In genomic region chr12:109861689-109862314, GRCh38 we compare ENCODE assay signal across 20 cellular contexts. TPM values are rescaled to one million over a fixed set of nuclear protein-coding genes. Genes with fewer than 3 reads are reported as not detected.
DNase-seq lines count a peak whose midpoint lies in the region; ATAC-seq and TF ChIP-seq lines count a peak whose summit lies in the region.
"Had no signal": no experiment of that assay in that cellular context is flagged by ENCODE, and none has a peak within 500 bp of the region (broad histone marks: within the 10 kb centered on the region; RNA-seq: fewer than 3 reads in every experiment).

No MANE protein-coding gene starts in this region.

- POLR2A ChIA-PET in activated CD4-positive, alpha-beta memory T cell treated with anti-CD3 and anti-CD28 coated beads for 36 hours (lab: Charles Lee), result no interaction called here
- POLR2A ChIA-PET in activated CD4-positive, alpha-beta memory T cell treated with anti-CD3 and anti-CD28 coated beads, Interleukin-2, amount 10 ng/mL, durations not matched to agents 7 days and 5 days (lab: Charles Lee), result no interaction called here

- peaks cover 22% of the 10 kb centered on the region for H3K79me1 ChIP-seq in mesenchymal stem cell (replicated peaks; ENCODE audit: low read length, poor library complexity, severe bottlenecking)

- no peak overlapping the region for H2BK5ac ChIP-seq in mesenchymal stem cell (ENCODE audit: low read depth, low read length, poor library complexity, severe bottlenecking)

- H3K4me3 Mint-ChIP-seq in activated CD4-positive, alpha-beta memory T cell treated with anti-CD3 and anti-CD28 coated beads for 36 hours, result no peak overlapping the region
- H3K4me3 Mint-ChIP-seq in activated CD4-positive, alpha-beta memory T cell treated with anti-CD3 and anti-CD28 coated beads, Interleukin-2, amount 10 ng/mL, durations not matched to agents 7 days and 5 days, result no peak overlapping the region
- H3K4me3 Mint-ChIP-seq: activated CD8-positive, alpha-beta T cell treated with anti-CD3 and anti-CD28 coated beads, Interleukin-2, amount 10 ng/mL, durations not matched to agents 7 days and 5 days; brain; H9; T-helper 17 cell had no signal

- H3K36me3 ChIP-seq in mesenchymal stem cell (ENCODE audit: control insufficient read depth in 1 of 2, insufficient read depth in 2 of 2, low read depth in 1 of 2, low read length in 2 of 2) (peaks cover 20 to 30% of the 10 kb centered on the region in 2 experiments), tibial nerve (peaks cover 0 to 27% (median 0%) of the 10 kb centered on the region in 3 donors)

- peak overlapping the region; percentile 55 for H4K8ac ChIP-seq in mesenchymal stem cell (ENCODE audit: low read length)

- H3K4me3 ChIP-seq in choroid plexus epithelial cell (ENCODE audit: low read depth, low read length) (no peak overlapping the region), mesenchymal stem cell (ENCODE audit: insufficient read depth in 1 of 2, low read depth in 1 of 2, low read length in 2 of 2) (no peak overlapping the region), tibial nerve (no peak overlapping the region)
- H3K4me3 ChIP-seq: right atrium auricular region, tibial artery had no signal

- WGBS in mesenchymal stem cell, result 80% methylated on average over 17 of the region's 17 CpGs
- 56 to 63% methylated on average over 17 of the region's 17 CpGs for WGBS in tibial nerve, 2 donors

- no peak overlapping the region for H3K27ac Mint-ChIP-seq in activated CD4-positive, alpha-beta memory T cell treated with anti-CD3 and anti-CD28 coated beads for 36 hours
- no peak overlapping the region for H3K27ac Mint-ChIP-seq in activated CD4-positive, alpha-beta memory T cell treated with anti-CD3 and anti-CD28 coated beads, Interleukin-2, amount 10 ng/mL, durations not matched to agents 7 days and 5 days
- H3K27ac Mint-ChIP-seq: activated CD8-positive, alpha-beta T cell treated with anti-CD3 and anti-CD28 coated beads, Interleukin-2, amount 10 ng/mL, durations not matched to agents 7 days and 5 days; brain; T-helper 17 cell had no signal

- H3K9ac ChIP-seq in mesenchymal stem cell (ENCODE audit: low read length), result no peak overlapping the region

- H2BK120ac ChIP-seq in mesenchymal stem cell (ENCODE audit: low read depth, low read length), result no peak overlapping the region

- no peak overlapping the region for H2AK5ac ChIP-seq in mesenchymal stem cell (ENCODE audit: low read length, severe bottlenecking)

- CTCF ChIA-PET in activated CD4-positive, alpha-beta memory T cell treated with anti-CD3 and anti-CD28 coated beads for 36 hours (lab: Charles Lee), result interaction anchor here (0.7 to 9.5 kb wide), 3 partner anchors 17 to 428 kb away, joined by 3 to 83 read pairs (median 3); no protein-coding TSS in a partner anchor
- CTCF ChIA-PET in activated CD4-positive, alpha-beta memory T cell treated with anti-CD3 and anti-CD28 coated beads, Interleukin-2, amount 10 ng/mL, durations not matched to agents 7 days and 5 days (lab: Charles Lee), result interaction anchor here (4.0 kb wide), 1 partner anchor 15 kb away, joined by 45 read pairs; no protein-coding TSS in a partner anchor

- H3K23ac ChIP-seq in mesenchymal stem cell (ENCODE audit: low read length in 2 of 2), result no peak overlapping the region

- H3K4me1 ChIP-seq in mesenchymal stem cell (ENCODE audit: control insufficient read depth, insufficient read depth, low read depth, low read length), result peaks cover 23% of the 10 kb centered on the region
- H3K4me1 ChIP-seq in tibial nerve, result peaks cover 0 to 56% (median 31%) of the 10 kb centered on the region in 4 donors
- H3K4me1 ChIP-seq: right atrium auricular region had no signal

- H3K18ac ChIP-seq in mesenchymal stem cell (ENCODE audit: low read depth in 1 of 2, low read length in 2 of 2), result no peak overlapping the region

- H3K4me1 Mint-ChIP-seq in activated CD4-positive, alpha-beta memory T cell treated with anti-CD3 and anti-CD28 coated beads for 36 hours (ENCODE audit: low read depth), result peaks cover 9% of the 10 kb centered on the region
- H3K4me1 Mint-ChIP-seq in activated CD4-positive, alpha-beta memory T cell treated with anti-CD3 and anti-CD28 coated beads, Interleukin-2, amount 10 ng/mL, durations not matched to agents 7 days and 5 days, result peaks cover 29% of the 10 kb centered on the region
- H3K4me1 Mint-ChIP-seq: T-helper 17 cell had no signal

- no peak for TF ChIP-seq EP300 in tibial nerve (IDR thresholded peaks at IDR 0.05)

- H2BK12ac ChIP-seq in mesenchymal stem cell (ENCODE audit: low read length in 2 of 2), result no peak overlapping the region

- H3K27me3 Mint-ChIP-seq in activated CD4-positive, alpha-beta memory T cell treated with anti-CD3 and anti-CD28 coated beads for 36 hours, result no peaks in the 10 kb centered on the region
- H3K27me3 Mint-ChIP-seq in activated CD4-positive, alpha-beta memory T cell treated with anti-CD3 and anti-CD28 coated beads, Interleukin-2, amount 10 ng/mL, durations not matched to agents 7 days and 5 days, result no peaks in the 10 kb centered on the region
- H3K27me3 Mint-ChIP-seq: brain, T-helper 17 cell had no signal

- peak; percentile 18 for DNase-seq in activated CD4-positive, alpha-beta memory T cell treated with anti-CD3 and anti-CD28 coated beads for 36 hours
- DNase-seq in activated CD4-positive, alpha-beta memory T cell treated with anti-CD3 and anti-CD28 coated beads, Interleukin-2, amount 10 ng/mL, durations not matched to agents 7 days and 5 days, result no peak
- DNase-seq in choroid plexus epithelial cell (ENCODE audit: low read depth), result peak; percentile 16
- DNase-seq in mesenchymal stem cell, result no peak
- no peak for DNase-seq in tibial nerve (ENCODE audit: low spot score in 2 of 2)
- DNase-seq in head of caudate nucleus, result no peak
- no peak for DNase-seq in left ventricle myocardium superior
- DNase-seq: 8988T; activated CD8-positive, alpha-beta T cell treated with anti-CD3 and anti-CD28 coated beads, Interleukin-2, amount 10 ng/mL, durations not matched to agents 7 days and 5 days; dermis blood vessel endothelial cell; H9; MM.1S; NCI-H82; T-helper 17 cell; tibial artery had no signal

- H2AFZ ChIP-seq in mesenchymal stem cell (ENCODE audit: low read depth, low read length), result no peak overlapping the region

- no peak overlapping the region for H3K4ac ChIP-seq in mesenchymal stem cell (ENCODE audit: low read depth in 1 of 2, low read length in 2 of 2)

- TF ChIP-seq CTCF in choroid plexus epithelial cell (conservative IDR thresholded peaks at IDR 0.05; ENCODE audit: low read depth, low read length) (no peak), tibial nerve (IDR thresholded peaks at IDR 0.05) (no peak)

- H3K27me3 ChIP-seq in mesenchymal stem cell (ENCODE audit: control insufficient read depth in 1 of 2, insufficient read depth in 1 of 2, low read length in 2 of 2) (no peaks in the 10 kb centered on the region), tibial nerve (no peaks in the 10 kb centered on the region)
- H3K27me3 ChIP-seq: right atrium auricular region, tibial artery had no signal

- no peak for ATAC-seq in left ventricle myocardium superior
- ATAC-seq in GM18870 (IDR thresholded peaks at IDR 0.05; ENCODE audit: unreplicated experiment), result no peak
- ATAC-seq: activated CD8-positive, alpha-beta T cell treated with anti-CD3 and anti-CD28 coated beads, Interleukin-2, amount 10 ng/mL, durations not matched to agents 7 days and 5 days; T-helper 17 cell had no signal

- H3K14ac ChIP-seq in mesenchymal stem cell (ENCODE audit: low read length in 2 of 2), result no peak overlapping the region

- H3K27ac ChIP-seq in mesenchymal stem cell (ENCODE audit: low read length, poor library complexity, severe bottlenecking), result no peak overlapping the region
- peak overlapping the region; percentile 58 to 89 (median 81) for H3K27ac ChIP-seq in tibial nerve
- H3K27ac ChIP-seq: right atrium auricular region, tibial artery had no signal

- H3K36me3 Mint-ChIP-seq in activated CD4-positive, alpha-beta memory T cell treated with anti-CD3 and anti-CD28 coated beads for 36 hours, result no peaks in the 10 kb centered on the region
- peaks cover 4% of the 10 kb centered on the region for H3K36me3 Mint-ChIP-seq in activated CD4-positive, alpha-beta memory T cell treated with anti-CD3 and anti-CD28 coated beads, Interleukin-2, amount 10 ng/mL, durations not matched to agents 7 days and 5 days (ENCODE audit: low read depth)
- H3K36me3 Mint-ChIP-seq: activated naive CD4-positive, alpha-beta T cell treated with anti-CD3 and anti-CD28 coated beads, Interleukin-2, amount 50 U/mL, for 72 hours had no signal

- H2BK15ac ChIP-seq in mesenchymal stem cell (ENCODE audit: low read depth, poor library complexity, severe bottlenecking), result no peak overlapping the region

- H4K91ac ChIP-seq in mesenchymal stem cell (ENCODE audit: low read length), result peak overlapping the region; percentile 47

- no peak for TF ChIP-seq POLR2A in tibial nerve (IDR thresholded peaks at IDR 0.05)

- H3K4me2 ChIP-seq in mesenchymal stem cell (ENCODE audit: low read length, poor library complexity, severe bottlenecking), result no peak overlapping the region

- H3K9me3 Mint-ChIP-seq in activated CD4-positive, alpha-beta memory T cell treated with anti-CD3 and anti-CD28 coated beads for 36 hours, result no peaks in the 10 kb centered on the region
- H3K9me3 Mint-ChIP-seq in activated CD4-positive, alpha-beta memory T cell treated with anti-CD3 and anti-CD28 coated beads, Interleukin-2, amount 10 ng/mL, durations not matched to agents 7 days and 5 days, result no peaks in the 10 kb centered on the region
- H3K9me3 Mint-ChIP-seq: activated naive CD4-positive, alpha-beta T cell treated with anti-CD3 and anti-CD28 coated beads, Interleukin-2, amount 50 U/mL, for 72 hours; brain; H9 had no signal

- no peaks in the 10 kb centered on the region for H3K9me3 ChIP-seq in mesenchymal stem cell (ENCODE audit: control insufficient read depth, low read length)
- no peaks in the 10 kb centered on the region for H3K9me3 ChIP-seq in tibial nerve
- H3K9me3 ChIP-seq: right atrium auricular region, tibial artery had no signal

- intact Hi-C loops in activated CD4-positive, alpha-beta memory T cell treated with anti-CD3 and anti-CD28 coated beads for 36 hours (cut with micrococcal nuclease), result no loop called here
- intact Hi-C loops in head of caudate nucleus (cut with DNase I) (no loop called here), left ventricle myocardium superior (cut with micrococcal nuclease) (no loop called here)

RNA-seq across cellular contexts. Expression of gene GLTP, which starts 18.5 kb away (rescaled TPM):
- total RNA-seq in activated CD4-positive, alpha-beta memory T cell treated with anti-CD3 and anti-CD28 coated beads for 36 hours, result 10 to 100 TPM; 20.9 to 21.1 TPM
- 10 to 100 TPM; 22.2 to 23.8 TPM for total RNA-seq in activated CD4-positive, alpha-beta memory T cell treated with anti-CD3 and anti-CD28 coated beads, Interleukin-2, amount 10 ng/mL, durations not matched to agents 7 days and 5 days
- polyA plus RNA-seq in mesenchymal stem cell (2013, experiment 1 of 2), result 41.5 TPM
- polyA plus RNA-seq in mesenchymal stem cell (2013, experiment 2 of 2), result 42.0 TPM
- total RNA-seq in tibial nerve (10 to 100 TPM; 42.0 to 71.7 (median 49.7) TPM), left ventricle myocardium superior (19.8 TPM)

RNA-seq across cellular contexts. Expression of gene TRPV4, which starts 28.6 kb away (rescaled TPM):
- not detected for total RNA-seq in activated CD4-positive, alpha-beta memory T cell treated with anti-CD3 and anti-CD28 coated beads for 36 hours
- not detected for total RNA-seq in activated CD4-positive, alpha-beta memory T cell treated with anti-CD3 and anti-CD28 coated beads, Interleukin-2, amount 10 ng/mL, durations not matched to agents 7 days and 5 days
- polyA plus RNA-seq in mesenchymal stem cell (2013, experiment 1 of 2), result 2.7 TPM
- 2.7 TPM for polyA plus RNA-seq in mesenchymal stem cell (2013, experiment 2 of 2)
- total RNA-seq in tibial nerve, result 1 to 10 TPM in 2 of 4 donors, under 1 TPM in 2; 0.42 to 3.0 (median 1.4) TPM
- 0.25 TPM for total RNA-seq in left ventricle myocardium superior
- total RNA-seq: activated CD8-positive, alpha-beta T cell treated with anti-CD3 and anti-CD28 coated beads, Interleukin-2, amount 10 ng/mL, durations not matched to agents 7 days and 5 days; activated naive CD4-positive, alpha-beta T cell treated with anti-CD3 and anti-CD28 coated beads, Interleukin-2, amount 50 U/mL, for 72 hours; frontal cortex; T-helper 17 cell had no signal

RNA-seq across cellular contexts. Expression of gene TCHP, which starts 38.3 kb away (rescaled TPM):
- 10 to 100 TPM; 21.2 to 21.3 TPM for total RNA-seq in activated CD4-positive, alpha-beta memory T cell treated with anti-CD3 and anti-CD28 coated beads for 36 hours
- total RNA-seq in activated CD4-positive, alpha-beta memory T cell treated with anti-CD3 and anti-CD28 coated beads, Interleukin-2, amount 10 ng/mL, durations not matched to agents 7 days and 5 days, result 10 to 100 TPM; 35.0 to 35.3 TPM
- 8.0 TPM for polyA plus RNA-seq in mesenchymal stem cell (2013, experiment 1 of 2)
- 7.8 TPM for polyA plus RNA-seq in mesenchymal stem cell (2013, experiment 2 of 2)
- total RNA-seq in tibial nerve, result 10 to 100 TPM; 11.4 to 39.6 (median 21.1) TPM
- total RNA-seq in left ventricle myocardium superior, result 11.4 TPM

Comparison
In these comparisons a context has a peak if more than half of its experiments do, and no peak if none do; other contexts are left out.
1. DNase-seq: peak in activated CD4-positive, alpha-beta memory T cell treated with anti-CD3 and anti-CD28 coated beads for 36 hours (single experiment) and choroid plexus epithelial cell (single experiment); none in activated CD4-positive, alpha-beta memory T cell treated with anti-CD3 and anti-CD28 coated beads, Interleukin-2, amount 10 ng/mL, durations not matched to agents 7 days and 5 days (single experiment), mesenchymal stem cell (single experiment), tibial nerve (0 of 2), head of caudate nucleus (0 of 42) and left ventricle myocardium superior (single experiment).